21 cellular contexts compared by ENCODE assay signal in genomic region chr9:109802491-109802890, GRCh38. TPM values are rescaled to one million over a fixed set of nuclear protein-coding genes. Genes with fewer than 3 reads are reported as not detected.
"Had no signal": no experiment of that assay in that cellular context is flagged by ENCODE, and none has a peak within 500 bp of the region (broad histone marks: within the 10 kb centered on the region; RNA-seq: fewer than 3 reads in every experiment).

No MANE protein-coding gene starts in this region.

- H3K27ac ChIP-seq: dorsolateral prefrontal cortex, epithelial cell of prostate, esophagus muscularis mucosa, gastrocnemius medialis, pancreas, stomach had no signal

- H3K4me1 ChIP-seq: pancreas, stomach had no signal

- H3K36me3 ChIP-seq: esophagus muscularis mucosa, gastrocnemius medialis, heart right ventricle, pancreas, stomach, tibial artery had no signal

- H3K36me3 Mint-ChIP-seq: immature natural killer cell; naive thymus-derived CD8-positive, alpha-beta T cell had no signal

- H3K4me1 Mint-ChIP-seq: central memory CD8-positive, alpha-beta T cell; immature natural killer cell; naive thymus-derived CD8-positive, alpha-beta T cell; neural crest cell had no signal

- ATAC-seq: gastrocnemius medialis; heart right ventricle; left colon; naive thymus-derived CD8-positive, alpha-beta T cell; pancreas; right cardiac atrium had no signal

- H3K9me3 Mint-ChIP-seq: central memory CD8-positive, alpha-beta T cell; neural crest cell had no signal

- H3K9me3 ChIP-seq: esophagus muscularis mucosa, gastrocnemius medialis, heart right ventricle, pancreas, stomach, tibial artery had no signal

- DNase-seq: cortex of kidney; dorsolateral prefrontal cortex; effector memory CD4-positive, alpha-beta T cell; gastrocnemius medialis; heart right ventricle; immature natural killer cell; kidney; left colon; naive thymus-derived CD8-positive, alpha-beta T cell; pancreas; right cardiac atrium; small intestine; stimulated activated CD4-positive, alpha-beta T cell treated with anti-CD3 and anti-CD28 coated beads, Interleukin-12 subunit alpha, Interleukin-12 subunit beta, amount 100 ng/mL, for 4 hours; stimulated activated naive CD4-positive, alpha-beta T cell; stomach; tibial artery had no signal

- H3K4me3 Mint-ChIP-seq: central memory CD8-positive, alpha-beta T cell; immature natural killer cell; naive thymus-derived CD8-positive, alpha-beta T cell; neural crest cell had no signal

- H3K27ac Mint-ChIP-seq: immature natural killer cell; naive thymus-derived CD8-positive, alpha-beta T cell; progenitor cell of endocrine pancreas had no signal

- H3K27me3 ChIP-seq: dorsolateral prefrontal cortex, esophagus muscularis mucosa, gastrocnemius medialis, heart right ventricle, pancreas, stomach, tibial artery had no signal

- H3K4me3 ChIP-seq: dorsolateral prefrontal cortex, esophagus muscularis mucosa, gastrocnemius medialis, heart right ventricle, pancreas, stomach, tibial artery had no signal

RNA-seq across cellular contexts. Expression of gene PALM2AKAP2, which starts 22.5 kb away (rescaled TPM):
- total RNA-seq: naive thymus-derived CD8-positive, alpha-beta T cell had no signal
- polyA plus RNA-seq: immature natural killer cell; naive thymus-derived CD8-positive, alpha-beta T cell had no signal
